1 cellular context compared by ENCODE assay signal in genomic region chr21:39021475-39021832, GRCh38.
TF ChIP-seq lines count a peak whose summit lies in the region.

No MANE protein-coding gene starts in this region.

TF ChIP-seq in HepG2, 621 proteins besides CTCF, POLR2A, EP300 and RAD21 (continued from another document):
- 0 out of 2 replicates have a peak, but pooled peaks have one; percentile 39 for TF ChIP-seq ZNF710 (CRISPR knock-in tag; IDR thresholded peaks at IDR 0.05; ENCODE audit: borderline replicate concordance)
- TF ChIP-seq FOSL2 (CRISPR knock-in tag; IDR thresholded peaks at IDR 0.05): no peak
- 0 out of 2 replicates have a peak, but pooled peaks have one; percentile 9 for TF ChIP-seq ZNF292 (CRISPR knock-in tag; IDR thresholded peaks at IDR 0.05; ENCODE audit: borderline replicate concordance, low read depth)
- TF ChIP-seq BHLHE40 (IDR thresholded peaks at IDR 0.05; ENCODE audit: low read length): no peak
- TF ChIP-seq HOXA3 (CRISPR knock-in tag; IDR thresholded peaks at IDR 0.05): no peak
- no peak for TF ChIP-seq RFX3 (CRISPR knock-in tag; IDR thresholded peaks at IDR 0.05)
- no peak for TF ChIP-seq ZNF468 (CRISPR knock-in tag; IDR thresholded peaks at IDR 0.05)
- no peak for TF ChIP-seq CENPT (CRISPR knock-in tag; IDR thresholded peaks at IDR 0.05; ENCODE audit: low read depth)
